Comparison of ENCODE assay signal across 1 cellular context in the genomic region with DNA sequence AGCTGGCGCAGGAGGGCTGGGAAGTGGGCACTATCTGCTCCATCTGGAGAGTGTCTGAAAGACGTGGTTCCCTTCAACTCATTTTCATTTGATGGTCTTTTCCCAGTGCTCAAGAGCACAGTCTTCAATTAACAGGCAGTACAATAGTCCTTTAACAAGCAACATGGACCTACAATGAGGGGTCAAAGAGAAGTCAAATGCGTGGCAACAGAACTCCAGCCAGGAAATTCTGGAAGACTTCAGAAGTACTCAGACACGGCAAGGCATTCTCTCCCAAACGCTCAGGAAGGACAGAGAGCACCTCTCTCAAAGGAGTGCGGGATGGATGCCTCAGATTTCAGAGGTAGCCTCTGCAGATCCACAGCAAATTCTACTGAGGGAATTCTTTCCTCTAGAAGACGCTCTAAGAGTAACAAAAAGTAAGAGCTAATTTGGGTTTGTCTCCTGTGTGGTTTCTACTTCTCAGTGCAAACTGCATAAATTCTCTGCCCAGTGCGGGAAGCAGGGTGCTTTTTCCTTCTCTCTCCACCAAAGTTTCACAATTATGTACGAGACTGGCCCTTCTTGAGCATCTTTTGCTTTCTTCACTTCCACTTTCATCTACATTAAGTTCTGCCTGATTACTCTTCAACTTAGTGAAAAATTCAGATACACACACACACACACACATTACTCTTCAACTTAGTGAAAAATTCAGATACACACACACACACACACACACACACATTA.
TF ChIP-seq lines count a peak whose summit lies in the region.

No MANE protein-coding gene starts in this region.

TF ChIP-seq in GM12878, 131 proteins besides CTCF, POLR2A, EP300 and RAD21 (continued from another document and continues in another):
- TF ChIP-seq, protein P1, sequence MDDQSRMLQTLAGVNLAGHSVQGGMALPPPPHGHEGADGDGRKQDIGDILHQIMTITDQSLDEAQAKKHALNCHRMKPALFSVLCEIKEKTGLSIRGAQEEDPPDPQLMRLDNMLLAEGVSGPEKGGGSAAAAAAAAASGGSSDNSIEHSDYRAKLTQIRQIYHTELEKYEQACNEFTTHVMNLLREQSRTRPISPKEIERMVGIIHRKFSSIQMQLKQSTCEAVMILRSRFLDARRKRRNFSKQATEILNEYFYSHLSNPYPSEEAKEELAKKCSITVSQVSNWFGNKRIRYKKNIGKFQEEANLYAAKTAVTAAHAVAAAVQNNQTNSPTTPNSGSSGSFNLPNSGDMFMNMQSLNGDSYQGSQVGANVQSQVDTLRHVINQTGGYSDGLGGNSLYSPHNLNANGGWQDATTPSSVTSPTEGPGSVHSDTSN (IDR thresholded peaks at IDR 0.05; ENCODE audit: insufficient replicate concordance, low read depth, low read length), result no peak
- TF ChIP-seq, protein P2, sequence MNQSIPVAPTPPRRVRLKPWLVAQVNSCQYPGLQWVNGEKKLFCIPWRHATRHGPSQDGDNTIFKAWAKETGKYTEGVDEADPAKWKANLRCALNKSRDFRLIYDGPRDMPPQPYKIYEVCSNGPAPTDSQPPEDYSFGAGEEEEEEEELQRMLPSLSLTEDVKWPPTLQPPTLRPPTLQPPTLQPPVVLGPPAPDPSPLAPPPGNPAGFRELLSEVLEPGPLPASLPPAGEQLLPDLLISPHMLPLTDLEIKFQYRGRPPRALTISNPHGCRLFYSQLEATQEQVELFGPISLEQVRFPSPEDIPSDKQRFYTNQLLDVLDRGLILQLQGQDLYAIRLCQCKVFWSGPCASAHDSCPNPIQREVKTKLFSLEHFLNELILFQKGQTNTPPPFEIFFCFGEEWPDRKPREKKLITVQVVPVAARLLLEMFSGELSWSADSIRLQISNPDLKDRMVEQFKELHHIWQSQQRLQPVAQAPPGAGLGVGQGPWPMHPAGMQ (IDR thresholded peaks at IDR 0.05; ENCODE audit: borderline replicate concordance), result no peak
- TF ChIP-seq POU2F2 (IDR thresholded peaks at IDR 0.05; ENCODE audit: borderline replicate concordance, low read depth, low read length) (peak; percentile 35; the same call in 1 of the 3 replicates), POLR2AphosphoS5 (IDR thresholded peaks at IDR 0.05; ENCODE audit: low read length) (no peak), MEF2A (IDR thresholded peaks at IDR 0.05; ENCODE audit: insufficient read depth, low read depth, low read length) (0 out of 2 replicates have a peak, but pooled peaks have one; percentile 25), TARDBP (IDR thresholded peaks at IDR 0.05; ENCODE audit: borderline replicate concordance) (no peak), BCL11A (IDR thresholded peaks at IDR 0.05; ENCODE audit: low read depth, low read length) (0 out of 2 replicates have a peak, but pooled peaks have one; percentile 4), TCF3 (IDR thresholded peaks at IDR 0.05; ENCODE audit: borderline replicate concordance, insufficient read depth, low read depth, low read length) (no peak), IKZF2 (IDR thresholded peaks at IDR 0.05) (peak; percentile 65 to 72), ZNF24 (IDR thresholded peaks at IDR 0.05) (no peak), BRCA1 (IDR thresholded peaks at IDR 0.05; ENCODE audit: low read depth, low read length) (no peak), RB1 (IDR thresholded peaks at IDR 0.05; ENCODE audit: borderline replicate concordance) (no peak), TAF1 (IDR thresholded peaks at IDR 0.05; ENCODE audit: borderline replicate concordance, low read depth, low read length) (no peak), ZNF384 (IDR thresholded peaks at IDR 0.05; ENCODE audit: borderline replicate concordance, low read depth, low read length) (no peak), ETV6 (conservative IDR thresholded peaks at IDR 0.05 in 1 of 2, IDR thresholded peaks at IDR 0.05 in 1 of 2; ENCODE audit: borderline replicate concordance in 1 of 2, low read depth in 1 of 2) (peak in 1 of 2 experiments; percentile 55; a peak in 1 of 4 replicates), CREB1 (IDR thresholded peaks at IDR 0.05; ENCODE audit: low read depth) (no peak), SRF (IDR thresholded peaks at IDR 0.05; ENCODE audit: low read depth in 2 of 2, low read length in 2 of 2) (no peak), MTA3 (IDR thresholded peaks at IDR 0.05; ENCODE audit: borderline replicate concordance, low read length) (no peak)
- TF ChIP-seq, protein P3, sequence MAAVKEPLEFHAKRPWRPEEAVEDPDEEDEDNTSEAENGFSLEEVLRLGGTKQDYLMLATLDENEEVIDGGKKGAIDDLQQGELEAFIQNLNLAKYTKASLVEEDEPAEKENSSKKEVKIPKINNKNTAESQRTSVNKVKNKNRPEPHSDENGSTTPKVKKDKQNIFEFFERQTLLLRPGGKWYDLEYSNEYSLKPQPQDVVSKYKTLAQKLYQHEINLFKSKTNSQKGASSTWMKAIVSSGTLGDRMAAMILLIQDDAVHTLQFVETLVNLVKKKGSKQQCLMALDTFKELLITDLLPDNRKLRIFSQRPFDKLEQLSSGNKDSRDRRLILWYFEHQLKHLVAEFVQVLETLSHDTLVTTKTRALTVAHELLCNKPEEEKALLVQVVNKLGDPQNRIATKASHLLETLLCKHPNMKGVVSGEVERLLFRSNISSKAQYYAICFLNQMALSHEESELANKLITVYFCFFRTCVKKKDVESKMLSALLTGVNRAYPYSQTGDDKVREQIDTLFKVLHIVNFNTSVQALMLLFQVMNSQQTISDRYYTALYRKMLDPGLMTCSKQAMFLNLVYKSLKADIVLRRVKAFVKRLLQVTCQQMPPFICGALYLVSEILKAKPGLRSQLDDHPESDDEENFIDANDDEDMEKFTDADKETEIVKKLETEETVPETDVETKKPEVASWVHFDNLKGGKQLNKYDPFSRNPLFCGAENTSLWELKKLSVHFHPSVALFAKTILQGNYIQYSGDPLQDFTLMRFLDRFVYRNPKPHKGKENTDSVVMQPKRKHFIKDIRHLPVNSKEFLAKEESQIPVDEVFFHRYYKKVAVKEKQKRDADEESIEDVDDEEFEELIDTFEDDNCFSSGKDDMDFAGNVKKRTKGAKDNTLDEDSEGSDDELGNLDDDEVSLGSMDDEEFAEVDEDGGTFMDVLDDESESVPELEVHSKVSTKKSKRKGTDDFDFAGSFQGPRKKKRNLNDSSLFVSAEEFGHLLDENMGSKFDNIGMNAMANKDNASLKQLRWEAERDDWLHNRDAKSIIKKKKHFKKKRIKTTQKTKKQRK (IDR thresholded peaks at IDR 0.05; ENCODE audit: low read depth, low read length), result no peak
- TF ChIP-seq, protein P4, sequence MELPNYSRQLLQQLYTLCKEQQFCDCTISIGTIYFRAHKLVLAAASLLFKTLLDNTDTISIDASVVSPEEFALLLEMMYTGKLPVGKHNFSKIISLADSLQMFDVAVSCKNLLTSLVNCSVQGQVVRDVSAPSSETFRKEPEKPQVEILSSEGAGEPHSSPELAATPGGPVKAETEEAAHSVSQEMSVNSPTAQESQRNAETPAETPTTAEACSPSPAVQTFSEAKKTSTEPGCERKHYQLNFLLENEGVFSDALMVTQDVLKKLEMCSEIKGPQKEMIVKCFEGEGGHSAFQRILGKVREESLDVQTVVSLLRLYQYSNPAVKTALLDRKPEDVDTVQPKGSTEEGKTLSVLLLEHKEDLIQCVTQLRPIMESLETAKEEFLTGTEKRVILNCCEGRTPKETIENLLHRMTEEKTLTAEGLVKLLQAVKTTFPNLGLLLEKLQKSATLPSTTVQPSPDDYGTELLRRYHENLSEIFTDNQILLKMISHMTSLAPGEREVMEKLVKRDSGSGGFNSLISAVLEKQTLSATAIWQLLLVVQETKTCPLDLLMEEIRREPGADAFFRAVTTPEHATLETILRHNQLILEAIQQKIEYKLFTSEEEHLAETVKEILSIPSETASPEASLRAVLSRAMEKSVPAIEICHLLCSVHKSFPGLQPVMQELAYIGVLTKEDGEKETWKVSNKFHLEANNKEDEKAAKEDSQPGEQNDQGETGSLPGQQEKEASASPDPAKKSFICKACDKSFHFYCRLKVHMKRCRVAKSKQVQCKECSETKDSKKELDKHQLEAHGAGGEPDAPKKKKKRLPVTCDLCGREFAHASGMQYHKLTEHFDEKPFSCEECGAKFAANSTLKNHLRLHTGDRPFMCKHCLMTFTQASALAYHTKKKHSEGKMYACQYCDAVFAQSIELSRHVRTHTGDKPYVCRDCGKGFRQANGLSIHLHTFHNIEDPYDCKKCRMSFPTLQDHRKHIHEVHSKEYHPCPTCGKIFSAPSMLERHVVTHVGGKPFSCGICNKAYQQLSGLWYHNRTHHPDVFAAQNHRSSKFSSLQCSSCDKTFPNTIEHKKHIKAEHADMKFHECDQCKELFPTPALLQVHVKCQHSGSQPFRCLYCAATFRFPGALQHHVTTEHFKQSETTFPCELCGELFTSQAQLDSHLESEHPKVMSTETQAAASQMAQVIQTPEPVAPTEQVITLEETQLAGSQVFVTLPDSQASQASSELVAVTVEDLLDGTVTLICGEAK (IDR thresholded peaks at IDR 0.05; ENCODE audit: borderline replicate concordance), result no peak
- TF ChIP-seq, protein P5, sequence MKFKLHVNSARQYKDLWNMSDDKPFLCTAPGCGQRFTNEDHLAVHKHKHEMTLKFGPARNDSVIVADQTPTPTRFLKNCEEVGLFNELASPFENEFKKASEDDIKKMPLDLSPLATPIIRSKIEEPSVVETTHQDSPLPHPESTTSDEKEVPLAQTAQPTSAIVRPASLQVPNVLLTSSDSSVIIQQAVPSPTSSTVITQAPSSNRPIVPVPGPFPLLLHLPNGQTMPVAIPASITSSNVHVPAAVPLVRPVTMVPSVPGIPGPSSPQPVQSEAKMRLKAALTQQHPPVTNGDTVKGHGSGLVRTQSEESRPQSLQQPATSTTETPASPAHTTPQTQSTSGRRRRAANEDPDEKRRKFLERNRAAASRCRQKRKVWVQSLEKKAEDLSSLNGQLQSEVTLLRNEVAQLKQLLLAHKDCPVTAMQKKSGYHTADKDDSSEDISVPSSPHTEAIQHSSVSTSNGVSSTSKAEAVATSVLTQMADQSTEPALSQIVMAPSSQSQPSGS (IDR thresholded peaks at IDR 0.05; ENCODE audit: low read length), result 0 out of 2 replicates have a peak, but pooled peaks have one; percentile 13
- TF ChIP-seq, protein P6, sequence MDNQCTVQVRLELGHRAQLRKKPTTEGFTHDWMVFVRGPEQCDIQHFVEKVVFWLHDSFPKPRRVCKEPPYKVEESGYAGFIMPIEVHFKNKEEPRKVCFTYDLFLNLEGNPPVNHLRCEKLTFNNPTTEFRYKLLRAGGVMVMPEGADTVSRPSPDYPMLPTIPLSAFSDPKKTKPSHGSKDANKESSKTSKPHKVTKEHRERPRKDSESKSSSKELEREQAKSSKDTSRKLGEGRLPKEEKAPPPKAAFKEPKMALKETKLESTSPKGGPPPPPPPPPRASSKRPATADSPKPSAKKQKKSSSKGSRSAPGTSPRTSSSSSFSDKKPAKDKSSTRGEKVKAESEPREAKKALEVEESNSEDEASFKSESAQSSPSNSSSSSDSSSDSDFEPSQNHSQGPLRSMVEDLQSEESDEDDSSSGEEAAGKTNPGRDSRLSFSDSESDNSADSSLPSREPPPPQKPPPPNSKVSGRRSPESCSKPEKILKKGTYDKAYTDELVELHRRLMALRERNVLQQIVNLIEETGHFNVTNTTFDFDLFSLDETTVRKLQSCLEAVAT (IDR thresholded peaks at IDR 0.05), result no peak
- TF ChIP-seq, protein P7, sequence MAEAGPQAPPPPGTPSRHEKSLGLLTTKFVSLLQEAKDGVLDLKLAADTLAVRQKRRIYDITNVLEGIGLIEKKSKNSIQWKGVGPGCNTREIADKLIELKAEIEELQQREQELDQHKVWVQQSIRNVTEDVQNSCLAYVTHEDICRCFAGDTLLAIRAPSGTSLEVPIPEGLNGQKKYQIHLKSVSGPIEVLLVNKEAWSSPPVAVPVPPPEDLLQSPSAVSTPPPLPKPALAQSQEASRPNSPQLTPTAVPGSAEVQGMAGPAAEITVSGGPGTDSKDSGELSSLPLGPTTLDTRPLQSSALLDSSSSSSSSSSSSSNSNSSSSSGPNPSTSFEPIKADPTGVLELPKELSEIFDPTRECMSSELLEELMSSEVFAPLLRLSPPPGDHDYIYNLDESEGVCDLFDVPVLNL (IDR thresholded peaks at IDR 0.05; ENCODE audit: low read depth, low read length), result no peak
- TF ChIP-seq, protein P8, sequence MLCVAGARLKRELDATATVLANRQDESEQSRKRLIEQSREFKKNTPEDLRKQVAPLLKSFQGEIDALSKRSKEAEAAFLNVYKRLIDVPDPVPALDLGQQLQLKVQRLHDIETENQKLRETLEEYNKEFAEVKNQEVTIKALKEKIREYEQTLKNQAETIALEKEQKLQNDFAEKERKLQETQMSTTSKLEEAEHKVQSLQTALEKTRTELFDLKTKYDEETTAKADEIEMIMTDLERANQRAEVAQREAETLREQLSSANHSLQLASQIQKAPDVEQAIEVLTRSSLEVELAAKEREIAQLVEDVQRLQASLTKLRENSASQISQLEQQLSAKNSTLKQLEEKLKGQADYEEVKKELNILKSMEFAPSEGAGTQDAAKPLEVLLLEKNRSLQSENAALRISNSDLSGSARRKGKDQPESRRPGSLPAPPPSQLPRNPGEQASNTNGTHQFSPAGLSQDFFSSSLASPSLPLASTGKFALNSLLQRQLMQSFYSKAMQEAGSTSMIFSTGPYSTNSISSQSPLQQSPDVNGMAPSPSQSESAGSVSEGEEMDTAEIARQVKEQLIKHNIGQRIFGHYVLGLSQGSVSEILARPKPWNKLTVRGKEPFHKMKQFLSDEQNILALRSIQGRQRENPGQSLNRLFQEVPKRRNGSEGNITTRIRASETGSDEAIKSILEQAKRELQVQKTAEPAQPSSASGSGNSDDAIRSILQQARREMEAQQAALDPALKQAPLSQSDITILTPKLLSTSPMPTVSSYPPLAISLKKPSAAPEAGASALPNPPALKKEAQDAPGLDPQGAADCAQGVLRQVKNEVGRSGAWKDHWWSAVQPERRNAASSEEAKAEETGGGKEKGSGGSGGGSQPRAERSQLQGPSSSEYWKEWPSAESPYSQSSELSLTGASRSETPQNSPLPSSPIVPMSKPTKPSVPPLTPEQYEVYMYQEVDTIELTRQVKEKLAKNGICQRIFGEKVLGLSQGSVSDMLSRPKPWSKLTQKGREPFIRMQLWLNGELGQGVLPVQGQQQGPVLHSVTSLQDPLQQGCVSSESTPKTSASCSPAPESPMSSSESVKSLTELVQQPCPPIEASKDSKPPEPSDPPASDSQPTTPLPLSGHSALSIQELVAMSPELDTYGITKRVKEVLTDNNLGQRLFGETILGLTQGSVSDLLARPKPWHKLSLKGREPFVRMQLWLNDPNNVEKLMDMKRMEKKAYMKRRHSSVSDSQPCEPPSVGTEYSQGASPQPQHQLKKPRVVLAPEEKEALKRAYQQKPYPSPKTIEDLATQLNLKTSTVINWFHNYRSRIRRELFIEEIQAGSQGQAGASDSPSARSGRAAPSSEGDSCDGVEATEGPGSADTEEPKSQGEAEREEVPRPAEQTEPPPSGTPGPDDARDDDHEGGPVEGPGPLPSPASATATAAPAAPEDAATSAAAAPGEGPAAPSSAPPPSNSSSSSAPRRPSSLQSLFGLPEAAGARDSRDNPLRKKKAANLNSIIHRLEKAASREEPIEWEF (IDR thresholded peaks at IDR 0.05; ENCODE audit: insufficient replicate concordance, low read depth, low read length), result no peak
- TF ChIP-seq, protein P9, sequence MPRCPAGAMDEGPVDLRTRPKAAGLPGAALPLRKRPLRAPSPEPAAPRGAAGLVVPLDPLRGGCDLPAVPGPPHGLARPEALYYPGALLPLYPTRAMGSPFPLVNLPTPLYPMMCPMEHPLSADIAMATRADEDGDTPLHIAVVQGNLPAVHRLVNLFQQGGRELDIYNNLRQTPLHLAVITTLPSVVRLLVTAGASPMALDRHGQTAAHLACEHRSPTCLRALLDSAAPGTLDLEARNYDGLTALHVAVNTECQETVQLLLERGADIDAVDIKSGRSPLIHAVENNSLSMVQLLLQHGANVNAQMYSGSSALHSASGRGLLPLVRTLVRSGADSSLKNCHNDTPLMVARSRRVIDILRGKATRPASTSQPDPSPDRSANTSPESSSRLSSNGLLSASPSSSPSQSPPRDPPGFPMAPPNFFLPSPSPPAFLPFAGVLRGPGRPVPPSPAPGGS (IDR thresholded peaks at IDR 0.05; ENCODE audit: borderline replicate concordance, insufficient read depth, low read depth, low read length, poor library complexity, severe bottlenecking), result no peak
